11 cellular contexts compared by ENCODE assay signal in the genomic region with DNA sequence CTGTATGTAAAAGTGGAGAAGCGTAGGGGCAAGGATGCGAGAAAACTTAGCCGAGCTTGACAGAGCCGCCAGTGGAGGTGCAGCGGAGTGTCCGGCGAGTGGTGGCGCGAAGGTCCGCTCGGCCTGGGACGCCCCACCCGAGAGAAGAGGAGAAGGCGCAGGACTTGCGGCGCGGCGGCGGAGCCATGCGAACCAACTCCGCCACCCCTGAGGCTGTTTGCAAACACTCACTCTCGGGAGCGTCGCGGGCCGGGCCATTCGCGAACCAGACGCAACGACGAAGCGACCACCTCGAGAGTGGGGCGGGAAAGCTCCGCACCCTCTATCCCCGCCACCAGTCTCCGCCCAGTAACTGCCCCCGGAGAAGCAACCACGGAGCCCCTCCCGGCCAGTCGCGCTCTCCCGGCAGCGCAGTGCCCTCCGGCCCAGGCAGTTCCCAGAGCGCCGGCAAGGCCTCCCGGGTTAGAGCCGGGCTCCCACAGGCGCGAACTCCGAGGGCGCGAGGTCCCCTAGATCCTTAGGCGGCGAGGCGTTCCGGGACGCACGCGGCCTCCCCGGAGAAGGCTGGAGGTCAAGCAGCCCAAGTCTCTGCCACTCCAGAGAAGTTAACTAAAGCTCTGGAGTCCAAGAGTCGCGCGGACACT. TPM values are rescaled to one million over a fixed set of nuclear protein-coding genes. Genes with fewer than 3 reads are reported as not detected.
DNase-seq lines count a peak whose midpoint lies in the region; ATAC-seq and TF ChIP-seq lines count a peak whose summit lies in the region.
"Had no signal": no experiment of that assay in that cellular context is flagged by ENCODE, and none has a peak within 500 bp of the region (broad histone marks: within the 10 kb centered on the region; RNA-seq: fewer than 3 reads in every experiment).

No MANE protein-coding gene starts in this region.

- H3K9me3 ChIP-seq in breast epithelium, result peaks cover 0 to 8% of the 10 kb centered on the region in 2 donors

- no peak overlapping the region for H3K27ac ChIP-seq in breast epithelium

- no peaks in the 10 kb centered on the region for H3K27me3 ChIP-seq in breast epithelium

- no peak overlapping the region for H3K27ac Mint-ChIP-seq in MCF 10A (ENCODE audit: low read depth, unreplicated experiment)
- no peak overlapping the region for H3K27ac Mint-ChIP-seq in activated CD8-positive, alpha-beta T cell treated with anti-CD3 and anti-CD28 coated beads for 36 hours
- H3K27ac Mint-ChIP-seq: activated T-helper 1 cell treated with anti-CD3 and anti-CD28 coated beads, Interleukin-12 subunit alpha, Interleukin-12 subunit beta, Interleukin-2, Interleukin-4 antibody, amounts not matched to agents 30 ng/mL and 10 ng/mL and 1 ng/mL, durations not matched to agents 14 hours and 24 hours and 36 hours had no signal

- peak overlapping the region; percentile 7 to 49 (median 18) for H3K4me3 ChIP-seq in breast epithelium
- H3K4me3 ChIP-seq in fibroblast of villous mesenchyme (ENCODE audit: low read depth, low read length), result peak overlapping the region; percentile 49

- H3K36me3 Mint-ChIP-seq in MCF 10A (ENCODE audit: insufficient read depth, unreplicated experiment), result peaks cover 21% of the 10 kb centered on the region
- peaks cover 50% of the 10 kb centered on the region for H3K36me3 Mint-ChIP-seq in activated CD8-positive, alpha-beta T cell treated with anti-CD3 and anti-CD28 coated beads for 36 hours (ENCODE audit: low read depth)

- POLR2A ChIA-PET in MCF 10A (lab: Yijun Ruan, JAX), result interaction anchor here (0.6 kb wide), 1 partner anchor 145 kb away, joined by 3 read pairs; no protein-coding TSS in a partner anchor
- POLR2A ChIA-PET in activated CD8-positive, alpha-beta T cell treated with anti-CD3 and anti-CD28 coated beads for 36 hours (lab: Charles Lee), result no interaction called here

- TF ChIP-seq CTCF in breast epithelium (IDR thresholded peaks at IDR 0.05) (no peak), MCF 10A (IDR thresholded peaks at IDR 0.05; ENCODE audit: unreplicated experiment) (no peak), fibroblast of villous mesenchyme (IDR thresholded peaks at IDR 0.05; ENCODE audit: insufficient read depth, low read depth, low read length) (no peak)
- no peak for TF ChIP-seq CTCF in activated CD8-positive, alpha-beta T cell treated with anti-CD3 and anti-CD28 coated beads for 36 hours (IDR thresholded peaks at IDR 0.05)

- H3K36me3 ChIP-seq in breast epithelium, result no peaks in the 10 kb centered on the region

- no peak for TF ChIP-seq POLR2A in breast epithelium (IDR thresholded peaks at IDR 0.05)
- no peak for TF ChIP-seq POLR2A in GM18505 (IDR thresholded peaks at IDR 0.05; ENCODE audit: borderline replicate concordance, extremely low read depth, insufficient read depth, insufficient read length)

- no peak overlapping the region for H3K4me3 Mint-ChIP-seq in MCF 10A (ENCODE audit: unreplicated experiment)
- H3K4me3 Mint-ChIP-seq in activated CD8-positive, alpha-beta T cell treated with anti-CD3 and anti-CD28 coated beads for 36 hours, result no peak overlapping the region
- H3K4me3 Mint-ChIP-seq: activated T-helper 1 cell treated with anti-CD3 and anti-CD28 coated beads, Interleukin-12 subunit alpha, Interleukin-12 subunit beta, Interleukin-2, Interleukin-4 antibody, amounts not matched to agents 30 ng/mL and 10 ng/mL and 1 ng/mL, durations not matched to agents 14 hours and 24 hours and 36 hours had no signal

- no peaks in the 10 kb centered on the region for H3K4me1 ChIP-seq in breast epithelium

- BruUV-seq in MCF 10A (replicated peaks; lab: Mats Ljungman, UMichigan), result no TSS peak

- H3K9me3 Mint-ChIP-seq in MCF 10A (ENCODE audit: unreplicated experiment), result no peaks in the 10 kb centered on the region
- no peaks in the 10 kb centered on the region for H3K9me3 Mint-ChIP-seq in activated CD8-positive, alpha-beta T cell treated with anti-CD3 and anti-CD28 coated beads for 36 hours
- H3K9me3 Mint-ChIP-seq: activated T-helper 1 cell treated with anti-CD3 and anti-CD28 coated beads, Interleukin-12 subunit alpha, Interleukin-12 subunit beta, Interleukin-2, Interleukin-4 antibody, amounts not matched to agents 30 ng/mL and 10 ng/mL and 1 ng/mL, durations not matched to agents 14 hours and 24 hours and 36 hours had no signal

- no peaks in the 10 kb centered on the region for H3K27me3 Mint-ChIP-seq in MCF 10A (ENCODE audit: insufficient read depth, unreplicated experiment)
- no peaks in the 10 kb centered on the region for H3K27me3 Mint-ChIP-seq in activated CD8-positive, alpha-beta T cell treated with anti-CD3 and anti-CD28 coated beads for 36 hours

- H3K4me1 Mint-ChIP-seq in MCF 10A (ENCODE audit: insufficient read depth, unreplicated experiment), result no peaks in the 10 kb centered on the region
- no peaks in the 10 kb centered on the region for H3K4me1 Mint-ChIP-seq in activated CD8-positive, alpha-beta T cell treated with anti-CD3 and anti-CD28 coated beads for 36 hours (ENCODE audit: low read depth)

- CTCF ChIA-PET in MCF 10A (lab: Yijun Ruan, JAX), result interaction anchor here (1.0 kb wide), 1 partner anchor 337 kb away, joined by 3 read pairs; no protein-coding TSS in a partner anchor
- CTCF ChIA-PET in activated CD8-positive, alpha-beta T cell treated with anti-CD3 and anti-CD28 coated beads for 36 hours (lab: Charles Lee), result no interaction called here

- intact Hi-C loops in breast epithelium (cut with DNase I; ENCODE audit: low total_unique reads), result no loop called here
- intact Hi-C loops in MCF 10A (cut with micrococcal nuclease), result no loop called here
- intact Hi-C loops in activated CD8-positive, alpha-beta T cell treated with anti-CD3 and anti-CD28 coated beads for 36 hours (cut with micrococcal nuclease), result no loop called here

- DNase-seq in breast epithelium (ENCODE audit: low spot score in 2 of 2) (no peak), MCF 10A (ENCODE audit: unreplicated experiment) (no peak), fibroblast of villous mesenchyme (ENCODE audit: low read depth) (peak; percentile 25), myocyte (ENCODE audit: low read depth) (peak; percentile 64)
- no peak for DNase-seq in activated CD8-positive, alpha-beta T cell treated with anti-CD3 and anti-CD28 coated beads for 36 hours
- DNase-seq in stimulated activated CD4-positive, alpha-beta T cell treated with anti-CD3 and anti-CD28 coated beads, Interleukin-4, amount 100 ng/mL, for 24 hours, result no peak
- DNase-seq: NCI-H1105 had no signal

- ATAC-seq in activated CD8-positive, alpha-beta T cell treated with anti-CD3 and anti-CD28 coated beads for 36 hours, result no peak
- ATAC-seq in GM18505 (IDR thresholded peaks at IDR 0.05; ENCODE audit: unreplicated experiment), result no peak
- ATAC-seq in GM18861 (IDR thresholded peaks at IDR 0.05; ENCODE audit: unreplicated experiment), result no peak

RNA-seq across cellular contexts. Expression of gene MAB21L2, which starts 2.2 kb away (rescaled TPM):
- under 1 TPM in 1 of 3 donors, not detected in 2; 0.15 TPM for total RNA-seq in breast epithelium
- total RNA-seq in MCF 10A (2022), result not detected in 2 replicates
- total RNA-seq in fibroblast of villous mesenchyme, result under 0.01 TPM in 2 replicates
- 0.16 and 0.31 TPM in 2 replicates for total RNA-seq in myocyte
- 0.10 TPM for polyA plus RNA-seq in myocyte (2012)
- not detected for total RNA-seq in activated CD8-positive, alpha-beta T cell treated with anti-CD3 and anti-CD28 coated beads for 36 hours
- total RNA-seq: A172; activated T-helper 1 cell treated with anti-CD3 and anti-CD28 coated beads, Interleukin-12 subunit alpha, Interleukin-12 subunit beta, Interleukin-2, Interleukin-4 antibody, amounts not matched to agents 30 ng/mL and 10 ng/mL and 1 ng/mL, durations not matched to agents 14 hours and 24 hours and 36 hours had no signal

Comparison
In these comparisons a context has a peak if more than half of its experiments do, and no peak if none do; other contexts are left out.
1. DNase-seq: peak in fibroblast of villous mesenchyme (single experiment) and myocyte (single experiment); none in breast epithelium (0 of 2), MCF 10A (single experiment), activated CD8-positive, alpha-beta T cell treated with anti-CD3 and anti-CD28 coated beads for 36 hours (single experiment) and stimulated activated CD4-positive, alpha-beta T cell treated with anti-CD3 and anti-CD28 coated beads, Interleukin-4, amount 100 ng/mL, for 24 hours (single experiment).